Comparison of ENCODE assay signal across 7 cellular contexts in genomic region chr4:37685726-37686372, GRCh38. TPM values are rescaled to one million over a fixed set of nuclear protein-coding genes. Genes with fewer than 3 reads are reported as not detected.
DNase-seq lines count a peak whose midpoint lies in the region; ATAC-seq, FAIRE-seq and TF ChIP-seq lines count a peak whose summit lies in the region.

No MANE protein-coding gene starts in this region.

- ATAC-seq in GM21825 (IDR thresholded peaks at IDR 0.05; ENCODE audit: unreplicated experiment) (peak; percentile 17), natural killer cell (peak; percentile 17 to 39 (median 19))

- no peaks in the 10 kb centered on the region for H3K36me3 Mint-ChIP-seq in natural killer cell

- H3K27me3 Mint-ChIP-seq in natural killer cell (ENCODE audit: low read depth in 2 of 2): no peaks in the 10 kb centered on the region

- peak overlapping the region; percentile 85 to 95 for H3K27ac Mint-ChIP-seq in natural killer cell

- intact Hi-C loops in natural killer cell (cut with micrococcal nuclease) (loop anchor here (1.0 to 5.0 kb wide), 2 partner anchors 140 to 1496 kb away; partner anchors contain the start of genes PGM2 and WDR19), thyroid gland (cut with DNase I) (loop anchor here (10.0 kb wide), 1 partner anchor 81 kb away; no protein-coding TSS in a partner anchor)

- H3K4me3 Mint-ChIP-seq in natural killer cell: peak overlapping the region; percentile 95

- no peaks in the 10 kb centered on the region for H3K9me3 Mint-ChIP-seq in natural killer cell

- peaks cover 0 to 3% of the 10 kb centered on the region in 2 donors for H3K36me3 ChIP-seq in thyroid gland

- no peaks in the 10 kb centered on the region for H3K27me3 ChIP-seq in thyroid gland

- FAIRE-seq in GM12892 (lab: Jason Lieb, UNC): no peak

- TF ChIP-seq POLR2A in GM12892 (IDR thresholded peaks at IDR 0.05; ENCODE audit: low read depth, low read length): peak; percentile 87
- peak; percentile 94 to 96 for TF ChIP-seq POLR2A in thyroid gland (IDR thresholded peaks at IDR 0.05)

- DNase-seq in GM12892 (ENCODE audit: insufficient read length) (peak; percentile 24), LNCaP clone FGC (ENCODE audit: low read depth) (no peak), epithelial cell of proximal tubule (ENCODE audit: low read depth) (no peak), natural killer cell (peak; percentile 48), thyroid gland (peak; percentile 57 to 64)
- peak; percentile 45 for DNase-seq in activated CD8-positive, alpha-beta memory T cell treated with anti-CD3 and anti-CD28 coated beads, Interleukin-2, amount 50 U/mL, for 4 hours

- peaks cover 37 to 41% of the 10 kb centered on the region in 2 donors for H3K4me1 Mint-ChIP-seq in natural killer cell

- H3K4me3 ChIP-seq in LNCaP clone FGC (ENCODE audit: low read depth, low read length) (peak overlapping the region; percentile 67), epithelial cell of proximal tubule (ENCODE audit: low read depth, low read length) (peak overlapping the region; percentile 93), thyroid gland (replicated peaks in 1 of 3) (peak overlapping the region; percentile 11 to 85 (median 74))

- H3K9me3 ChIP-seq in thyroid gland: no peaks in the 10 kb centered on the region

- H3K4me1 ChIP-seq in thyroid gland: peaks cover 20 to 33% of the 10 kb centered on the region in 2 donors

- TF ChIP-seq CTCF in LNCaP clone FGC (IDR thresholded peaks at IDR 0.05; ENCODE audit: control insufficient read depth, extremely low read depth, insufficient read depth) (no peak), epithelial cell of proximal tubule (conservative IDR thresholded peaks at IDR 0.05; ENCODE audit: low read depth, low read length) (no peak), natural killer cell (IDR thresholded peaks at IDR 0.05) (no peak), thyroid gland (IDR thresholded peaks at IDR 0.05) (peak in 1 of 6 experiments; percentile 2)

- peak overlapping the region; percentile 82 to 94 (median 93) for H3K27ac ChIP-seq in thyroid gland

- 0% methylated on average over 15 to 43 of the region's 82 CpGs for WGBS in thyroid gland, 2 donors

RNA-seq across cellular contexts. Expression of gene RELL1, which starts 0.3 kb away (rescaled TPM):
- polyA plus RNA-seq in GM12892 (2012; ENCODE audit: missing spikeins): 2.0 TPM
- total RNA-seq in epithelial cell of proximal tubule (45.8 and 69.7 TPM in 2 replicates), natural killer cell (10 to 100 TPM; 15.2 to 21.3 (median 15.2) TPM), thyroid gland (100 to 1,000 TPM; 105 to 123 (median 116) TPM)

Comparison
In these comparisons a context has a peak if more than half of its experiments do, and no peak if none do; other contexts are left out.
1. DNase-seq: peak in GM12892 (single experiment), activated CD8-positive, alpha-beta memory T cell treated with anti-CD3 and anti-CD28 coated beads, Interleukin-2, amount 50 U/mL, for 4 hours (single experiment), natural killer cell (single experiment) and thyroid gland (2 of 2); none in LNCaP clone FGC (single experiment) and epithelial cell of proximal tubule (single experiment).
2. Peak in every context shown above with its lines, with median percentiles within 50 percentile points of each other: H3K4me3 ChIP-seq.